Comparison of ENCODE assay signal across 18 cellular contexts in genomic region chr14:24198845-24199524, GRCh38. TPM values are rescaled to one million over a fixed set of nuclear protein-coding genes. Genes with fewer than 3 reads are reported as not detected.
A peak's percentile ranks its signal among the peaks of the same experiment; 100 is the strongest.
DNase-seq lines count a peak whose midpoint lies in the region; ATAC-seq and TF ChIP-seq lines count a peak whose summit lies in the region.
"Had no signal": no experiment of that assay in that cellular context is flagged by ENCODE, and none has a peak within 500 bp of the region (broad histone marks: within the 10 kb centered on the region; RNA-seq: fewer than 3 reads in every experiment).

No MANE protein-coding gene starts in this region.

- POLR2A ChIA-PET in MCF 10A (lab: Yijun Ruan, JAX): interaction anchor here (1.9 kb wide), 1 partner anchor 15 kb away, joined by 4 read pairs; the partner anchor contains the start of gene CHMP4A
- POLR2A ChIA-PET in PC-9 (lab: Charles Lee; ENCODE audit: unreplicated experiment): no interaction called here

- peaks cover 8% of the 10 kb centered on the region; the same call in 1 of the 2 replicates for H3F3A ChIP-seq in PC-9 (ENCODE audit: insufficient read depth, low read depth)

- H3K4me1 Mint-ChIP-seq in MCF 10A (ENCODE audit: insufficient read depth, unreplicated experiment) (peaks cover 15% of the 10 kb centered on the region), T-helper 17 cell (peaks cover 32% of the 10 kb centered on the region)
- peaks cover 49% of the 10 kb centered on the region for H3K4me1 Mint-ChIP-seq in stimulated activated memory B cell treated with anti-CD40 and anti-IgM and Interleukin-4, amounts not matched to agents 10 μg/mL and 1 μg/mL and 100 μg/mL, for 72 hours

- WGBS in mammary epithelial cell (ENCODE audit: low coverage, missing lambda C conversion rate): 96% methylated on average over 4 of the region's 6 CpGs

- H3K9ac ChIP-seq in mammary epithelial cell (ENCODE audit: insufficient read depth, low read length): no peak overlapping the region
- H3K9ac ChIP-seq: GM23248, parathyroid adenoma had no signal

- intact Hi-C loops in MCF 10A (cut with micrococcal nuclease) (loop anchor here (5.0 kb wide), 1 partner anchor 43 kb away; the partner anchor contains the start of gene TINF2), mammary epithelial cell (cut with micrococcal nuclease) (no loop called here), left colon (cut with DNase I, micrococcal nuclease) (no loop called here), PC-9 (cut with micrococcal nuclease; ENCODE audit: unreplicated experiment) (no loop called here)

- no peak for TF ChIP-seq CTCF in MCF 10A (IDR thresholded peaks at IDR 0.05; ENCODE audit: unreplicated experiment)
- no peak for TF ChIP-seq CTCF in mammary epithelial cell (conservative IDR thresholded peaks at IDR 0.05 in 1 of 2, IDR thresholded peaks at IDR 0.05 in 1 of 2; ENCODE audit: extremely low read depth in 1 of 2, insufficient read depth in 1 of 2, low read depth in 1 of 2, low read length in 2 of 2)
- no peak for TF ChIP-seq CTCF in PC-9 (conservative IDR thresholded peaks at IDR 0.05)

- H3K79me2 ChIP-seq in mammary epithelial cell (ENCODE audit: insufficient read depth, low read length) (peaks cover 32% of the 10 kb centered on the region), PC-9 (ENCODE audit: low read depth) (peaks cover 31% of the 10 kb centered on the region)

- H3K27me3 Mint-ChIP-seq in MCF 10A (ENCODE audit: insufficient read depth, unreplicated experiment) (no peaks in the 10 kb centered on the region), T-helper 17 cell (no peaks in the 10 kb centered on the region)
- H3K27me3 Mint-ChIP-seq in stimulated activated memory B cell treated with anti-CD40 and anti-IgM and Interleukin-4, amounts not matched to agents 10 μg/mL and 1 μg/mL and 100 μg/mL, for 72 hours: no peaks in the 10 kb centered on the region

- H3K27me3 ChIP-seq in mammary epithelial cell (ENCODE audit: insufficient read depth, low read length): no peaks in the 10 kb centered on the region
- H3K27me3 ChIP-seq in PC-9 (ENCODE audit: insufficient read depth, low read depth): no peaks in the 10 kb centered on the region
- H3K27me3 ChIP-seq: gastroesophageal sphincter, SJCRH30, stomach, uterus had no signal

- H3K9me3 ChIP-seq in mammary epithelial cell (replicated peaks; ENCODE audit: insufficient read depth, low read length) (peaks cover 2% of the 10 kb centered on the region), T-helper 17 cell (ENCODE audit: control insufficient read depth, low read length, poor library complexity, severe bottlenecking) (no peaks in the 10 kb centered on the region), PC-9 (ENCODE audit: insufficient read depth, low read depth) (no peaks in the 10 kb centered on the region; the same call in 1 of the 2 replicates)
- H3K9me3 ChIP-seq: gastroesophageal sphincter, SJCRH30, stomach, uterus had no signal

- CTCF ChIA-PET in MCF 10A (lab: Yijun Ruan, JAX) (no interaction called here), mammary epithelial cell (lab: Charles Lee; ENCODE audit: low non-redundant PET) (no interaction called here), PC-9 (lab: Charles Lee) (no interaction called here)

- dilution Hi-C loops in mammary epithelial cell (cut with HindIII; ENCODE audit: low sequenced_read_pairs): no loop called here

- H4K20me1 ChIP-seq in mammary epithelial cell (ENCODE audit: insufficient read depth, low read length) (no peaks in the 10 kb centered on the region), PC-9 (ENCODE audit: insufficient read depth) (no peaks in the 10 kb centered on the region)

- no peak for DNase-seq in MCF 10A (ENCODE audit: unreplicated experiment)
- DNase-seq in mammary epithelial cell: no peak
- DNase-seq in T-helper 17 cell: no peak
- no peak for DNase-seq in left colon
- DNase-seq in PC-9: no peak
- DNase-seq in NCI-H510A (lab: John Stamatoyannopoulos, UW): no peak
- DNase-seq: anterior cingulate cortex, DMS53, GM23248, NCI-H2171, SJCRH30, stomach, uterus had no signal

- H3K4me3 ChIP-seq in mammary epithelial cell (replicated peaks in 1 of 3; ENCODE audit: insufficient read depth in 1 of 3, low read depth in 2 of 3, low read length in 3 of 3): no peak overlapping the region
- no peak overlapping the region for H3K4me3 ChIP-seq in PC-9
- H3K4me3 ChIP-seq: gastroesophageal sphincter, GM23248, SJCRH30, stomach, uterus had no signal

- peaks cover 14% of the 10 kb centered on the region for H3K4me1 ChIP-seq in mammary epithelial cell (ENCODE audit: insufficient read depth, low read length)
- H3K4me1 ChIP-seq in PC-9 (replicated peaks; ENCODE audit: insufficient read depth): 0 out of 2 replicates have a peak, but pooled peaks cover 7% of the 10 kb centered on the region
- H3K4me1 ChIP-seq: uterus had no signal

- H3K27ac ChIP-seq in mammary epithelial cell (ENCODE audit: insufficient read depth, low read depth, low read length) (no peak overlapping the region), PC-9 (no peak overlapping the region)
- H3K27ac ChIP-seq: epithelial cell of prostate, gastroesophageal sphincter, GM23248, parathyroid adenoma, SJCRH30, uterus had no signal

- BruUV-seq in MCF 10A (replicated peaks; lab: Mats Ljungman, UMichigan) (no TSS peak), mammary epithelial cell (replicated peaks; lab: Mats Ljungman, UMichigan) (no TSS peak), PC-9 (replicated peaks; lab: Mats Ljungman, UMichigan) (no TSS peak)

- no peak overlapping the region for H3K4me2 ChIP-seq in mammary epithelial cell (ENCODE audit: insufficient read depth, low read depth, low read length)
- no peak overlapping the region for H3K4me2 ChIP-seq in PC-9

- no peaks in the 10 kb centered on the region for H3K9me2 ChIP-seq in PC-9 (ENCODE audit: insufficient read depth)

- H3K9me3 Mint-ChIP-seq in MCF 10A (ENCODE audit: unreplicated experiment): peaks cover 8% of the 10 kb centered on the region
- peaks cover 7% of the 10 kb centered on the region for H3K9me3 Mint-ChIP-seq in stimulated activated memory B cell treated with anti-CD40 and anti-IgM and Interleukin-4, amounts not matched to agents 10 μg/mL and 1 μg/mL and 100 μg/mL, for 72 hours

- peaks cover 3% of the 10 kb centered on the region for H3K36me3 ChIP-seq in mammary epithelial cell (ENCODE audit: insufficient read depth, low read length)
- no peaks in the 10 kb centered on the region for H3K36me3 ChIP-seq in PC-9 (ENCODE audit: low read depth)
- H3K36me3 ChIP-seq: uterus had no signal

- peaks cover 50% of the 10 kb centered on the region for H3K36me3 Mint-ChIP-seq in MCF 10A (ENCODE audit: insufficient read depth, unreplicated experiment)
- peaks cover 5% of the 10 kb centered on the region for H3K36me3 Mint-ChIP-seq in T-helper 17 cell (ENCODE audit: low read depth)
- peaks cover 43% of the 10 kb centered on the region for H3K36me3 Mint-ChIP-seq in stimulated activated memory B cell treated with anti-CD40 and anti-IgM and Interleukin-4, amounts not matched to agents 10 μg/mL and 1 μg/mL and 100 μg/mL, for 72 hours

- H3K27ac Mint-ChIP-seq in MCF 10A (ENCODE audit: low read depth, unreplicated experiment) (peak overlapping the region; percentile 18), T-helper 17 cell (peak overlapping the region; percentile 85)
- peak overlapping the region; percentile 100 for H3K27ac Mint-ChIP-seq in stimulated activated memory B cell treated with anti-CD40 and anti-IgM and Interleukin-4, amounts not matched to agents 10 μg/mL and 1 μg/mL and 100 μg/mL, for 72 hours

- H3K4me3 Mint-ChIP-seq in MCF 10A (ENCODE audit: unreplicated experiment): no peak overlapping the region
- H3K4me3 Mint-ChIP-seq in T-helper 17 cell: no peak overlapping the region
- peak overlapping the region; percentile 29 for H3K4me3 Mint-ChIP-seq in stimulated activated memory B cell treated with anti-CD40 and anti-IgM and Interleukin-4, amounts not matched to agents 10 μg/mL and 1 μg/mL and 100 μg/mL, for 72 hours

- in situ Hi-C loops in mammary epithelial cell (cut with MboI; ENCODE audit: low sequenced_read_pairs in 2 of 2): no loop called here

- ATAC-seq in T-helper 17 cell: no peak
- ATAC-seq in left colon: peak; percentile 40
- no peak for ATAC-seq in stimulated activated memory B cell treated with anti-CD40 and anti-IgM and Interleukin-4, amounts not matched to agents 10 μg/mL and 1 μg/mL and 100 μg/mL, for 72 hours
- ATAC-seq in HG02678 (IDR thresholded peaks at IDR 0.05; ENCODE audit: unreplicated experiment): no peak
- ATAC-seq: gastroesophageal sphincter had no signal

- no peak overlapping the region for H2AFZ ChIP-seq in mammary epithelial cell (ENCODE audit: low read depth, low read length)
- H2AFZ ChIP-seq in PC-9: no peak overlapping the region
- H2AFZ ChIP-seq: GM23248, parathyroid adenoma had no signal

RNA-seq across cellular contexts. Expression of gene TM9SF1, which starts 3.7 kb away (rescaled TPM):
- 67.8 and 103 TPM in 2 replicates for total RNA-seq in MCF 10A (2022)
- total RNA-seq in mammary epithelial cell: 10 to 100 TPM; 50.9 to 64.2 TPM
- 46.1 TPM for polyA plus RNA-seq in mammary epithelial cell
- 19.9 TPM for polyA minus RNA-seq in mammary epithelial cell
- total RNA-seq in T-helper 17 cell: 10 to 100 TPM; 22.3 to 22.6 TPM
- total RNA-seq in left colon: 10 to 100 TPM; 49.2 to 52.7 TPM
- total RNA-seq in PC-9 (2021): 37.3 and 41.2 TPM in 2 replicates

RNA-seq across cellular contexts. Expression of gene TSSK4, which starts 6.5 kb away (rescaled TPM):
- total RNA-seq in MCF 10A (2022) (0.68 and 1.2 TPM in 2 replicates), mammary epithelial cell (under 1 TPM in 1 of 2 donors, not detected in 1; 0.96 TPM), T-helper 17 cell (under 1 TPM; 0.27 to 0.55 TPM), left colon (under 1 TPM in 1 of 2 donors, not detected in 1; 0.47 TPM), PC-9 (2021) (not detected in 2 replicates)
- not detected for polyA plus RNA-seq in mammary epithelial cell
- polyA minus RNA-seq in mammary epithelial cell: not detected
- total RNA-seq: GM23248 had no signal
- polyA plus RNA-seq: stomach had no signal

RNA-seq across cellular contexts. Expression of gene IPO4, which starts 10.4 kb away (rescaled TPM):
- total RNA-seq in MCF 10A (2022): 57.2 and 100 TPM in 2 replicates
- 10 to 100 TPM; 44.2 to 60.2 TPM for total RNA-seq in mammary epithelial cell
- polyA plus RNA-seq in mammary epithelial cell: 35.1 TPM
- polyA minus RNA-seq in mammary epithelial cell: 75.4 TPM
- 10 to 100 TPM; 46.6 to 47.3 TPM for total RNA-seq in T-helper 17 cell
- 10 to 100 TPM; 17.3 to 26.3 TPM for total RNA-seq in left colon
- total RNA-seq in PC-9 (2021): 39.0 and 44.1 TPM in 2 replicates

RNA-seq across cellular contexts. Expression of gene CHMP4A, which starts 14.3 kb away (rescaled TPM):
- 88.6 and 99.0 TPM in 2 replicates for total RNA-seq in MCF 10A (2022)
- total RNA-seq in mammary epithelial cell: 10 to 100 TPM; 25.3 to 51.5 TPM
- polyA plus RNA-seq in mammary epithelial cell: 61.2 TPM
- polyA minus RNA-seq in mammary epithelial cell: 1.9 TPM
- total RNA-seq in T-helper 17 cell: 10 to 100 TPM; 69.9 to 77.2 TPM
- total RNA-seq in left colon: 10 to 100 TPM; 43.5 to 48.0 TPM
- 31.2 and 37.6 TPM in 2 replicates for total RNA-seq in PC-9 (2021)

RNA-seq across cellular contexts. Expression of gene MDP1, which starts 16.9 kb away (rescaled TPM):
- total RNA-seq in MCF 10A (2022): 11.0 and 20.2 TPM in 2 replicates
- 10 to 100 TPM in 1 of 2 donors, 1 to 10 TPM in 1; 6.5 to 12.0 TPM for total RNA-seq in mammary epithelial cell
- polyA plus RNA-seq in mammary epithelial cell: 7.7 TPM
- polyA minus RNA-seq in mammary epithelial cell: 15.8 TPM
- total RNA-seq in T-helper 17 cell: 1 to 10 TPM; 4.0 to 5.9 TPM
- 10 to 100 TPM; 11.8 to 13.8 TPM for total RNA-seq in left colon
- 8.7 and 15.3 TPM in 2 replicates for total RNA-seq in PC-9 (2021)

Comparison
In these comparisons a context has a peak if more than half of its experiments do, and no peak if none do; other contexts are left out.
1. H3K27ac Mint-ChIP-seq: peak in every context shown above with its lines; median percentile 100 in stimulated activated memory B cell treated with anti-CD40 and anti-IgM and Interleukin-4, amounts not matched to agents 10 μg/mL and 1 μg/mL and 100 μg/mL, for 72 hours; 85 in T-helper 17 cell; 18 in MCF 10A.